Comparison of ENCODE assay signal across 25 cellular contexts in genomic region chr10:126632705-126633104, GRCh38. TPM values are rescaled to one million over a fixed set of nuclear protein-coding genes. Genes with fewer than 3 reads are reported as not detected.
"Had no signal": no experiment of that assay in that cellular context is flagged by ENCODE, and none has a peak within 500 bp of the region (broad histone marks: within the 10 kb centered on the region; RNA-seq: fewer than 3 reads in every experiment).

No MANE protein-coding gene starts in this region.

- H2AFZ ChIP-seq: parathyroid adenoma had no signal

- H3K36me3 ChIP-seq: ovary, right lobe of liver, sigmoid colon, thoracic aorta, thyroid gland, tibial nerve, upper lobe of left lung, vagina had no signal

- H3K4me3 ChIP-seq: ovary, psoas muscle, right lobe of liver, sigmoid colon, thoracic aorta, thyroid gland, tibial nerve, upper lobe of left lung, vagina had no signal

- H3K27me3 ChIP-seq: ovary, right lobe of liver, thyroid gland, tibial nerve, upper lobe of left lung, vagina had no signal

- DNase-seq: naive B cell; naive thymus-derived CD8-positive, alpha-beta T cell; nephron progenitor cell; occipital lobe; ovary; psoas muscle; right cardiac atrium; right lobe of liver; sigmoid colon; small intestine; stimulated activated CD4-positive, alpha-beta T cell treated with anti-CD3 and anti-CD28 coated beads, Interleukin-15, amount 100 ng/mL, for 24 hours; stimulated activated CD4-positive, alpha-beta T cell treated with anti-CD3 and anti-CD28 coated beads, Interleukin-2, amount 100 ng/mL, for 24 hours; stimulated activated CD4-positive, alpha-beta T cell treated with anti-CD3 and anti-CD28 coated beads, Interleukin-2, amount 100 ng/mL, for 48 hours; stimulated activated CD4-positive, alpha-beta T cell treated with anti-CD3 and anti-CD28 coated beads, Interleukin-4, amount 100 ng/mL, for 24 hours; stimulated activated CD8-positive, alpha-beta memory T cell treated with anti-CD3 and anti-CD28 coated beads, Interleukin-4, amount 100 ng/mL, for 48 hours; stimulated activated naive CD4-positive, alpha-beta T cell; stimulated activated naive CD8-positive, alpha-beta T cell treated with anti-CD3 and anti-CD28 coated beads, Interleukin-15, amount 100 ng/mL, for 72 hours; stimulated activated naive CD8-positive, alpha-beta T cell treated with anti-CD3 and anti-CD28 coated beads, Interleukin-15, Interleukin-2, amounts not matched to agents 100 U/mL and 50 U/mL, for 24 hours; thyroid gland; trophoblast cell; upper lobe of left lung had no signal

- H3K9me3 ChIP-seq: ovary, psoas muscle, right lobe of liver, sigmoid colon, thoracic aorta, thyroid gland, tibial nerve, upper lobe of left lung, vagina had no signal

- H3K27ac ChIP-seq: ovary, parathyroid adenoma, psoas muscle, right lobe of liver, sigmoid colon, thoracic aorta, thyroid gland, tibial nerve, upper lobe of left lung, vagina had no signal

- H3K9ac ChIP-seq: parathyroid adenoma had no signal

- H3K4me1 ChIP-seq: parathyroid adenoma, psoas muscle, right lobe of liver, sigmoid colon, thyroid gland, tibial nerve, upper lobe of left lung, vagina had no signal

RNA-seq across cellular contexts. Expression of gene C10orf90, which starts 37.8 kb away (rescaled TPM):
- polyA plus RNA-seq: naive thymus-derived CD8-positive, alpha-beta T cell; ovary; right cardiac atrium; small intestine had no signal
